In genomic region chr17:54102246-54102645, GRCh38 we compare ENCODE assay signal across 32 cellular contexts.
"Had no signal": no experiment of that assay in that cellular context is flagged by ENCODE, and none has a peak within 500 bp of the region (broad histone marks: within the 10 kb centered on the region; RNA-seq: fewer than 3 reads in every experiment).

No MANE protein-coding gene starts in this region.

- H3K4me3 ChIP-seq: adrenal gland, ascending aorta, cardiac muscle cell had no signal

- FAIRE-seq: bronchial epithelial cell, TTC549 had no signal

- H3K4me1 ChIP-seq: adrenal gland, ascending aorta had no signal

- H3K27ac ChIP-seq: adrenal gland, ascending aorta, cardiac muscle cell, VCaP had no signal

- H3K36me3 ChIP-seq: adrenal gland, ascending aorta, cardiac muscle cell had no signal

- H3K9me3 ChIP-seq: adrenal gland had no signal

- H3K27me3 ChIP-seq: adrenal gland, ascending aorta, cardiac muscle cell had no signal

- ATAC-seq: activated CD8-positive, alpha-beta T cell treated with anti-CD3 and anti-CD28 coated beads for 36 hours; activated naive CD4-positive, alpha-beta T cell treated with anti-CD3 and anti-CD28 coated beads, Interleukin-2, amount 50 U/mL, for 72 hours; activated T-cell treated with anti-CD3 and anti-CD28 coated beads, Interleukin-2, amount 50 U/mL, for 4 hours; activated T-cell treated with anti-CD3 and anti-CD28 coated beads, Interleukin-2, amount 50 U/mL, for 72 hours; activated T-helper 17 cell treated with anti-CD3 and anti-CD28 coated beads, Interleukin-2, amount 50 U/mL, for 72 hours had no signal

- DNase-seq: activated B cell treated with CpG ODN at 0.5 μM for 24 hours; activated CD4-positive, alpha-beta memory T cell treated with anti-CD3 and anti-CD28 coated beads for 36 hours; activated CD4-positive, alpha-beta T cell treated with anti-CD3 and anti-CD28 coated beads for 4 hours; activated CD4-positive, alpha-beta T cell treated with anti-CD3 and anti-CD28 coated beads, Interleukin-2, amount 10 ng/mL, durations not matched to agents 24 days and 14 days; activated CD4-positive, alpha-beta T cell treated with anti-CD3 and anti-CD28 coated beads, Interleukin-2, amount 50 U/mL, for 1 hour; activated CD4-positive, alpha-beta T cell treated with anti-CD3 and anti-CD28 coated beads, Interleukin-2, amount 50 U/mL, for 4 hours; activated CD4-positive, CD25-positive, alpha-beta regulatory T cell treated with anti-CD3 and anti-CD28 coated beads, Interleukin-2, amount 50 U/mL, for 72 hours; activated CD8-positive, alpha-beta memory T cell treated with anti-CD3 and anti-CD28 coated beads, Interleukin-2, amount 50 U/mL, for 4 hours; activated CD8-positive, alpha-beta T cell treated with anti-CD3 and anti-CD28 coated beads for 36 hours; activated gamma-delta T cell treated with Interleukin-2 at 50 U/mL for 16 hours; activated naive CD4-positive, alpha-beta T cell; activated naive CD4-positive, alpha-beta T cell treated with anti-CD3 and anti-CD28 coated beads for 36 hours; activated naive CD4-positive, alpha-beta T cell treated with anti-CD3 and anti-CD28 coated beads, Interleukin-2, amount 50 U/mL, for 16 hours; activated naive CD8-positive, alpha-beta T cell treated with anti-CD3 and anti-CD28 coated beads for 36 hours; activated T-cell treated with anti-CD3 and anti-CD28 coated beads for 4 hours; activated T-cell treated with anti-CD3 and anti-CD28 coated beads, Interleukin-2, amount 50 U/mL, for 1 hour; activated T-cell treated with anti-CD3 and anti-CD28 coated beads, Interleukin-2, amount 50 U/mL, for 4 hours; activated T-cell treated with anti-CD3 and anti-CD28 coated beads, Interleukin-2, amount 50 U/mL, for 72 hours; adrenal gland; amniotic stem cell; caudate nucleus; cerebellar nuclear complex; T-helper 1 cell; T-helper 2 cell; T-helper 9 cell had no signal
